ENCODE assay signal across 13 cellular contexts in genomic region chr6:47651505-47651944, GRCh38. TPM values are rescaled to one million over a fixed set of nuclear protein-coding genes. Genes with fewer than 3 reads are reported as not detected.
A peak's percentile ranks its signal among the peaks of the same experiment; 100 is the strongest.
DNase-seq lines count a peak whose midpoint lies in the region; ATAC-seq, FAIRE-seq and TF ChIP-seq lines count a peak whose summit lies in the region.
"Had no signal": no experiment of that assay in that cellular context is flagged by ENCODE, and none has a peak within 500 bp of the region (broad histone marks: within the 10 kb centered on the region; RNA-seq: fewer than 3 reads in every experiment).

No MANE protein-coding gene starts in this region.

- CTCF ChIA-PET in PC-3 (lab: Charles Lee) (no interaction called here), endothelial cell of umbilical vein (lab: Charles Lee) (interaction anchor here (1.5 to 1.9 kb wide), 2 partner anchors 11 to 20 kb away, joined by 3 to 7 read pairs; no protein-coding TSS in a partner anchor)

- H3K27me3 ChIP-seq in PC-3 (ENCODE audit: low read length) (no peaks in the 10 kb centered on the region), endothelial cell of umbilical vein (ENCODE audit: control insufficient read depth in 2 of 2, insufficient read depth in 2 of 2, low read length in 2 of 2) (no peaks in the 10 kb centered on the region)
- H3K27me3 ChIP-seq: adrenal gland had no signal

- no peaks in the 10 kb centered on the region for H3K27me3 Mint-ChIP-seq in stimulated activated memory B cell treated with anti-CD40 and anti-IgM and Interleukin-4, amounts not matched to agents 10 μg/mL and 1 μg/mL and 100 μg/mL, for 72 hours
- H3K27me3 Mint-ChIP-seq: CD4-positive, alpha-beta memory T cell had no signal

- TF ChIP-seq CTCF in PC-3 (conservative IDR thresholded peaks at IDR 0.05; ENCODE audit: low read depth, low read length) (no peak), endothelial cell of umbilical vein (IDR thresholded peaks at IDR 0.05; ENCODE audit: extremely low read depth in 1 of 2, insufficient read depth in 1 of 2, low read depth in 1 of 2, low read length in 2 of 2) (no peak), omental fat pad (IDR thresholded peaks at IDR 0.05) (no peak)

- POLR2A ChIA-PET in PC-3 (lab: Charles Lee; ENCODE audit: unreplicated experiment), result no interaction called here
- POLR2A ChIA-PET in endothelial cell of umbilical vein (lab: Charles Lee), result no interaction called here

- no peak overlapping the region for H3K27ac Mint-ChIP-seq in stimulated activated memory B cell treated with anti-CD40 and anti-IgM and Interleukin-4, amounts not matched to agents 10 μg/mL and 1 μg/mL and 100 μg/mL, for 72 hours
- H3K27ac Mint-ChIP-seq: CD4-positive, alpha-beta memory T cell had no signal

- H3K27ac ChIP-seq in PC-3 (ENCODE audit: low read length) (peak overlapping the region; percentile 66), endothelial cell of umbilical vein (ENCODE audit: insufficient read depth, low read depth, low read length) (peak overlapping the region; percentile 14)
- H3K27ac ChIP-seq: adrenal gland had no signal

- H4K20me1 ChIP-seq in PC-3 (ENCODE audit: low read length) (no peaks in the 10 kb centered on the region), endothelial cell of umbilical vein (replicated peaks; ENCODE audit: control insufficient read depth, extremely low read depth, insufficient read depth, low read length) (no peaks in the 10 kb centered on the region)

- H3K4me3 Mint-ChIP-seq in stimulated activated memory B cell treated with anti-CD40 and anti-IgM and Interleukin-4, amounts not matched to agents 10 μg/mL and 1 μg/mL and 100 μg/mL, for 72 hours, result no peak overlapping the region
- H3K4me3 Mint-ChIP-seq: CD4-positive, alpha-beta memory T cell; neural crest cell had no signal

- H3K36me3 ChIP-seq in PC-3 (ENCODE audit: low read depth, low read length) (no peaks in the 10 kb centered on the region), endothelial cell of umbilical vein (ENCODE audit: control insufficient read depth in 2 of 2, extremely low read depth in 1 of 2, insufficient read depth in 2 of 2, low read length in 2 of 2) (no peaks in the 10 kb centered on the region)
- H3K36me3 ChIP-seq: adrenal gland had no signal

- BruUV-seq in PC-3 (replicated peaks; lab: Mats Ljungman, UMichigan), result no TSS peak
- BruUV-seq in endothelial cell of umbilical vein (replicated peaks; lab: Mats Ljungman, UMichigan), result no TSS peak

- DNase-seq in Daoy (ENCODE audit: low read depth), result peak; percentile 53
- peak; percentile 78 for DNase-seq in PC-3
- peak; percentile 86 for DNase-seq in endothelial cell of umbilical vein (ENCODE audit: low read depth, low spot score)
- DNase-seq in omental fat pad (ENCODE audit: low spot score), result no peak
- no peak for DNase-seq in DMS79 (lab: John Stamatoyannopoulos, UW)
- DNase-seq in G401 (ENCODE audit: low spot score), result no peak
- DNase-seq: activated CD8-positive, alpha-beta memory T cell treated with anti-CD3 and anti-CD28 coated beads, Interleukin-2, amount 50 U/mL, for 48 hours; CD4-positive, alpha-beta memory T cell had no signal

- 0 out of 2 replicates have a peak overlapping the region, but pooled peaks have one; percentile 16 for H3K9ac ChIP-seq in PC-3 (ENCODE audit: low read length)
- no peak overlapping the region for H3K9ac ChIP-seq in endothelial cell of umbilical vein (replicated peaks; ENCODE audit: extremely low read depth, insufficient read depth, low read length)

- peak; percentile 64 for FAIRE-seq in endothelial cell of umbilical vein (lab: Jason Lieb, UNC)
- FAIRE-seq: keratinocyte had no signal

- dilution Hi-C loops in endothelial cell of umbilical vein (cut with MboI; ENCODE audit: extremely low pct_ligation_motif_present, low sequenced_read_pairs), result no loop called here

- H3F3A ChIP-seq in PC-3 (ENCODE audit: low read length, unreplicated experiment), result no peaks in the 10 kb centered on the region

- TF ChIP-seq POLR2A in endothelial cell of umbilical vein (IDR thresholded peaks at IDR 0.05; ENCODE audit: low read depth, low read length), result no peak

- no peaks in the 10 kb centered on the region for H3K9me3 ChIP-seq in PC-3 (ENCODE audit: low read length)
- no peaks in the 10 kb centered on the region for H3K9me3 ChIP-seq in endothelial cell of umbilical vein (replicated peaks; ENCODE audit: control insufficient read depth, insufficient read depth, low read length)
- H3K9me3 ChIP-seq: adrenal gland had no signal

- H3K36me3 Mint-ChIP-seq in stimulated activated memory B cell treated with anti-CD40 and anti-IgM and Interleukin-4, amounts not matched to agents 10 μg/mL and 1 μg/mL and 100 μg/mL, for 72 hours, result no peaks in the 10 kb centered on the region
- H3K36me3 Mint-ChIP-seq: CD4-positive, alpha-beta memory T cell had no signal

- H3K4me1 Mint-ChIP-seq in stimulated activated memory B cell treated with anti-CD40 and anti-IgM and Interleukin-4, amounts not matched to agents 10 μg/mL and 1 μg/mL and 100 μg/mL, for 72 hours, result peaks cover 5% of the 10 kb centered on the region
- H3K4me1 Mint-ChIP-seq: neural crest cell had no signal

- no peaks in the 10 kb centered on the region for H3K9me1 ChIP-seq in endothelial cell of umbilical vein (replicated peaks; ENCODE audit: control insufficient read depth, extremely low read depth, insufficient read depth, low read length)

- no peaks in the 10 kb centered on the region for H3K9me2 ChIP-seq in PC-3 (replicated peaks; ENCODE audit: low read length)

- peak; percentile 65 for ATAC-seq in PC-3
- ATAC-seq in omental fat pad (ENCODE audit: low FRiP score), result peak; percentile 38
- no peak for ATAC-seq in esophagus mucosa
- no peak for ATAC-seq in stimulated activated memory B cell treated with anti-CD40 and anti-IgM and Interleukin-4, amounts not matched to agents 10 μg/mL and 1 μg/mL and 100 μg/mL, for 72 hours

- in situ Hi-C loops in G401 (cut with HindIII; ENCODE audit: low sequenced_read_pairs), result no loop called here

- H2AFZ ChIP-seq in PC-3 (ENCODE audit: low read length), result peak overlapping the region; percentile 71
- H2AFZ ChIP-seq in endothelial cell of umbilical vein (ENCODE audit: low read depth, low read length), result peak overlapping the region; percentile 15

- H3K4me1 ChIP-seq in PC-3 (ENCODE audit: insufficient read depth, low read length), result peaks cover 47% of the 10 kb centered on the region
- H3K4me1 ChIP-seq in endothelial cell of umbilical vein (ENCODE audit: control insufficient read depth, extremely low read depth, insufficient read depth, low read length), result peaks cover 11% of the 10 kb centered on the region
- H3K4me1 ChIP-seq: adrenal gland had no signal

- peak overlapping the region; percentile 74 for H3K4me2 ChIP-seq in PC-3 (ENCODE audit: low read length)
- peak overlapping the region; percentile 4 for H3K4me2 ChIP-seq in endothelial cell of umbilical vein (ENCODE audit: insufficient read depth, low read length)

- no peaks in the 10 kb centered on the region for H3K9me3 Mint-ChIP-seq in stimulated activated memory B cell treated with anti-CD40 and anti-IgM and Interleukin-4, amounts not matched to agents 10 μg/mL and 1 μg/mL and 100 μg/mL, for 72 hours
- H3K9me3 Mint-ChIP-seq: CD4-positive, alpha-beta memory T cell; neural crest cell had no signal

- intact Hi-C loops in PC-3 (cut with micrococcal nuclease), result loop anchor here (5.0 kb wide), 1 partner anchor 46 kb away; the partner anchor contains the start of gene ADGRF4
- intact Hi-C loops in endothelial cell of umbilical vein (cut with micrococcal nuclease), result loop anchor here (5.0 kb wide), 1 partner anchor 131 kb away; the partner anchor contains the start of gene OPN5

- H3K79me2 ChIP-seq in PC-3 (ENCODE audit: low read length) (no peaks in the 10 kb centered on the region), endothelial cell of umbilical vein (ENCODE audit: control insufficient read depth, insufficient read depth, low read length) (no peaks in the 10 kb centered on the region)

- no peak overlapping the region for H3K4me3 ChIP-seq in PC-3 (ENCODE audit: low read length)
- no peak overlapping the region for H3K4me3 ChIP-seq in endothelial cell of umbilical vein (replicated peaks in 1 of 3; ENCODE audit: insufficient read depth in 1 of 3, low read depth in 1 of 3, low read length in 3 of 3)
- H3K4me3 ChIP-seq: adrenal gland had no signal

TF ChIP-seq in endothelial cell of umbilical vein, 7 proteins besides CTCF, POLR2A, EP300 and RAD21:
- TF ChIP-seq, protein P1, sequence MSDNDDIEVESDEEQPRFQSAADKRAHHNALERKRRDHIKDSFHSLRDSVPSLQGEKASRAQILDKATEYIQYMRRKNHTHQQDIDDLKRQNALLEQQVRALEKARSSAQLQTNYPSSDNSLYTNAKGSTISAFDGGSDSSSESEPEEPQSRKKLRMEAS (IDR thresholded peaks at IDR 0.05; ENCODE audit: insufficient read depth, insufficient read length), result no peak
- no peak for TF ChIP-seq EZH2 (IDR thresholded peaks at IDR 0.05; ENCODE audit: borderline replicate concordance, low read depth, low read length, severe bottlenecking)
- peak; percentile 54 for TF ChIP-seq JUN (IDR thresholded peaks at IDR 0.05; ENCODE audit: borderline replicate concordance, insufficient read depth, insufficient read length, low read depth)
- TF ChIP-seq POLR2AphosphoS5 (IDR thresholded peaks at IDR 0.05; ENCODE audit: insufficient read depth, low read depth, low read length), result no peak
- peak; percentile 11 for TF ChIP-seq FOS (IDR thresholded peaks at IDR 0.05; ENCODE audit: borderline replicate concordance, insufficient read depth, low read length)
- TF ChIP-seq GATA2 (IDR thresholded peaks at IDR 0.05; ENCODE audit: insufficient read depth, insufficient read length, low read depth, low read length), result no peak
- no peak for TF ChIP-seq MYC (IDR thresholded peaks at IDR 0.05; ENCODE audit: low read depth, low read length)

RNA-seq across cellular contexts. Expression of gene ADGRF4, which starts 46.9 kb away (rescaled TPM):
- total RNA-seq in Daoy (2014; rRNA removed; shearing (Covaris generic)), result 2.7 TPM in 2 replicates
- 3.4 and 4.2 TPM in 2 replicates for total RNA-seq in PC-3 (2014; rRNA removed)
- total RNA-seq in endothelial cell of umbilical vein, result not detected in 2 replicates
- not detected in 2 replicates for polyA plus RNA-seq in endothelial cell of umbilical vein
- polyA plus RNA-seq in endothelial cell of umbilical vein (2011; cell fraction: cytosol; rRNA removed), result not detected in 2 replicates
- not detected in 2 replicates for polyA plus RNA-seq in endothelial cell of umbilical vein (2011; cell fraction: nucleus; rRNA removed)
- polyA plus RNA-seq in endothelial cell of umbilical vein (2012), result not detected in 2 replicates
- polyA minus RNA-seq in endothelial cell of umbilical vein, result not detected in 2 replicates
- not detected for polyA minus RNA-seq in endothelial cell of umbilical vein (2011; cell fraction: cytosol; rRNA and poly(A)+ RNA removed)
- not detected in 2 replicates for polyA minus RNA-seq in endothelial cell of umbilical vein (2011; cell fraction: nucleus; rRNA and poly(A)+ RNA removed)
- total RNA-seq in omental fat pad, result under 1 TPM in 2 of 4 donors, not detected in 2; 0.19 to 0.48 TPM
- total RNA-seq in esophagus mucosa, result 13.6 TPM
- total RNA-seq in G401 (2014; rRNA removed; shearing (Covaris generic)), result not detected in 2 replicates
- total RNA-seq: CD4-positive, alpha-beta memory T cell; neural crest cell had no signal
- polyA plus RNA-seq: CD4-positive, alpha-beta memory T cell had no signal

Comparison
In these comparisons a context has a peak if more than half of its experiments do, and no peak if none do; other contexts are left out.
1. DNase-seq: peak in Daoy (single experiment), PC-3 (single experiment) and endothelial cell of umbilical vein (single experiment); none in omental fat pad (single experiment), DMS79 (single experiment) and G401 (single experiment).
2. ATAC-seq: peak in PC-3 (single experiment) and omental fat pad (single experiment); none in esophagus mucosa (single experiment) and stimulated activated memory B cell treated with anti-CD40 and anti-IgM and Interleukin-4, amounts not matched to agents 10 μg/mL and 1 μg/mL and 100 μg/mL, for 72 hours (single experiment).